Comparison of ENCODE assay signal across 17 cellular contexts in the genomic region with DNA sequence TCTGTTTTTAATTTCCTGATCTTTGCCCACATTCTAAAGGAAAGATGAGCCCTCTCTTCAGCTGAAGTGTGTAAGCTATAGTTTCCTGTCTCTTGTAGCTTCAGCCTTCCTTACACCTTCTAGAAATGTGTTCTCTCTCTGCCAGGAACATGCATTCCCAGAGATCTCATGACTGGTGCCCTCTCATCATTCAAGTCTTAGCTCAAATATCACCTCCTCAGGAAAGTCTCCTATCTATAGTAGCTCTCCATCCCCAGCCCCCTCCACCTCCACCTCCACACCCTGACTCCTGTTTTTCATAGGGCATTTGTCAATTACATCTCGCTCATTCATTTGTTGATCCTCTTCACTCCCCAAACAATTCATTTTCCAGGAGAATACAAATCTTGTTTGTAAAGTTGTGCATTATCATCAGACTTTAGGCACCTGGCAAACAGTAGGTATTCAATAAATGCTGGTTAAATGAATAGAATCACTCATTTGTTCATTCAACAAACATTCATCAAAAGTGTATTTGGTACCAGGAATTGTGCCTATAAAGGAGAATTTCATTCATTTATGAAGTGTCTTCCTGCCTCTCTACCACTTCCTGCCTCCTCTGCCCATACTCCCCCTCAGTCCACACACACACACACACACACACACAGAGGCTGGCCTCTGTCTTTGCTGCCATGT.
DNase-seq lines count a peak whose midpoint lies in the region; ATAC-seq and TF ChIP-seq lines count a peak whose summit lies in the region.
"Had no signal": no experiment of that assay in that cellular context is flagged by ENCODE, and none has a peak within 500 bp of the region (broad histone marks: within the 10 kb centered on the region; RNA-seq: fewer than 3 reads in every experiment).

No MANE protein-coding gene starts in this region.

- H2BK5ac ChIP-seq in mesendoderm (ENCODE audit: low read length): no peak overlapping the region

- no peak overlapping the region for H3K56ac ChIP-seq in mesendoderm (ENCODE audit: low read length)

- H3K4me2 ChIP-seq in mesendoderm (ENCODE audit: low read length): no peak overlapping the region

- intact Hi-C loops in stomach (cut with DNase I; ENCODE audit: low total_unique reads): no loop called here

- no peak overlapping the region for H3K4me3 ChIP-seq in RWPE2 (ENCODE audit: severe bottlenecking)
- H3K4me3 ChIP-seq in mesendoderm (ENCODE audit: low read length): no peak overlapping the region
- H3K4me3 ChIP-seq in stomach: no peak overlapping the region

- no peak overlapping the region for H4K8ac ChIP-seq in mesendoderm (ENCODE audit: low read depth, low read length)

- no peak overlapping the region for H4K5ac ChIP-seq in mesendoderm (ENCODE audit: low read length)

- no peak overlapping the region for H3K18ac ChIP-seq in mesendoderm (ENCODE audit: low read length)

- no peak overlapping the region for H3K4me3 Mint-ChIP-seq in HFFc6
- H3K4me3 Mint-ChIP-seq: stimulated activated effector memory CD8-positive, alpha-beta T cell treated with anti-CD3 and anti-CD28 coated beads, Interleukin-12 subunit alpha, Interleukin-12 subunit beta, amount 100 ng/mL, for 72 hours; T-cell had no signal

- H3K23ac ChIP-seq in mesendoderm (ENCODE audit: low read length): no peak overlapping the region

- DNase-seq in HFFc6: no peak
- DNase-seq in RWPE2 (ENCODE audit: low spot score): no peak
- no peak for DNase-seq in mesendoderm
- DNase-seq in stomach: no peak
- no peak for DNase-seq in NCI-H526 treated with DMSO at 0.1 percent for 48 hours (lab: John Stamatoyannopoulos, UW)
- no peak for DNase-seq in SKM-1 (lab: John Stamatoyannopoulos, UW; ENCODE audit: unreplicated experiment)
- DNase-seq: activated CD4-positive, alpha-beta T cell treated with anti-CD3 and anti-CD28 coated beads for 4 hours; activated T-cell treated with anti-CD3 and anti-CD28 coated beads, Interleukin-2, amount 50 U/mL, for 1 hour; dermis blood vessel endothelial cell; GF-D8; H7; midbrain; stimulated activated CD4-positive, alpha-beta T cell treated with anti-CD3 and anti-CD28 coated beads, Interleukin-4, amount 100 ng/mL, for 1 hour; T-cell had no signal

- TF ChIP-seq CTCF in HFFc6 (IDR thresholded peaks at IDR 0.05) (no peak), RWPE2 (IDR thresholded peaks at IDR 0.05; ENCODE audit: poor library complexity, severe bottlenecking) (no peak), stomach (IDR thresholded peaks at IDR 0.05) (no peak)

- no peaks in the 10 kb centered on the region for H3K79me1 ChIP-seq in mesendoderm (ENCODE audit: low read length)

- peak overlapping the region; percentile 31 for H2BK120ac ChIP-seq in mesendoderm (ENCODE audit: low read depth, low read length)

- H3K36me3 Mint-ChIP-seq in HFFc6 (ENCODE audit: low read depth): no peaks in the 10 kb centered on the region; the same call in 1 of the 2 replicates
- H3K36me3 Mint-ChIP-seq: stimulated activated effector memory CD8-positive, alpha-beta T cell treated with anti-CD3 and anti-CD28 coated beads, Interleukin-12 subunit alpha, Interleukin-12 subunit beta, amount 100 ng/mL, for 72 hours; T-cell had no signal

- H3K4me1 ChIP-seq in RWPE2 (ENCODE audit: insufficient read depth, poor library complexity, severe bottlenecking) (peaks cover 15% of the 10 kb centered on the region), mesendoderm (ENCODE audit: control insufficient read depth, low read depth, low read length) (peaks cover 11% of the 10 kb centered on the region), stomach (peaks cover 12 to 31% (median 18%) of the 10 kb centered on the region in 4 donors)

- H3K27me3 ChIP-seq in RWPE2 (ENCODE audit: insufficient read depth, poor library complexity, severe bottlenecking): no peaks in the 10 kb centered on the region
- no peaks in the 10 kb centered on the region for H3K27me3 ChIP-seq in mesendoderm (ENCODE audit: insufficient read depth, low read length, poor library complexity)
- no peaks in the 10 kb centered on the region for H3K27me3 ChIP-seq in stomach

- no peak overlapping the region for H3K9ac ChIP-seq in mesendoderm (ENCODE audit: low read length)

- H3K9me3 ChIP-seq in RWPE2 (ENCODE audit: severe bottlenecking) (no peaks in the 10 kb centered on the region), stomach (no peaks in the 10 kb centered on the region)

- peaks cover 32% of the 10 kb centered on the region for H3K4me1 Mint-ChIP-seq in HFFc6 (ENCODE audit: low read depth)
- H3K4me1 Mint-ChIP-seq: stimulated activated effector memory CD8-positive, alpha-beta T cell treated with anti-CD3 and anti-CD28 coated beads, Interleukin-12 subunit alpha, Interleukin-12 subunit beta, amount 100 ng/mL, for 72 hours; T-cell had no signal

- H3K27ac ChIP-seq in RWPE2 (ENCODE audit: poor library complexity, severe bottlenecking) (peak overlapping the region; percentile 83), mesendoderm (ENCODE audit: low read depth, low read length) (no peak overlapping the region), stomach (peak overlapping the region; percentile 17 to 69 (median 66))

- H2BK15ac ChIP-seq in mesendoderm (replicated peaks; ENCODE audit: low read depth): no peak overlapping the region

- H2AK5ac ChIP-seq in mesendoderm (ENCODE audit: low read length): no peak overlapping the region

- no peaks in the 10 kb centered on the region for H3K79me2 ChIP-seq in mesendoderm (ENCODE audit: control insufficient read depth, insufficient read depth, low read length)

- H3K36me3 ChIP-seq in RWPE2 (ENCODE audit: low read depth) (no peaks in the 10 kb centered on the region), mesendoderm (ENCODE audit: control insufficient read depth, insufficient read depth, low read length) (no peaks in the 10 kb centered on the region), stomach (no peaks in the 10 kb centered on the region)

- WGBS in mesendoderm (ENCODE audit: extremely low coverage, insufficient coverage, low lambda C conversion rate): no CpG with 5 or more reads among the region's 1 CpG
- WGBS in stomach, 5 donors: 90 to 97% (median 93%) methylated on average over 1 of the region's 1 CpG

- H3K9me3 Mint-ChIP-seq in HFFc6: no peaks in the 10 kb centered on the region
- H3K9me3 Mint-ChIP-seq: stimulated activated effector memory CD8-positive, alpha-beta T cell treated with anti-CD3 and anti-CD28 coated beads, Interleukin-12 subunit alpha, Interleukin-12 subunit beta, amount 100 ng/mL, for 72 hours; T-cell had no signal

- peaks cover 2% of the 10 kb centered on the region for H3K27me3 Mint-ChIP-seq in HFFc6 (ENCODE audit: insufficient read depth)

- ATAC-seq in RWPE2 (ENCODE audit: low read depth) (no peak), HG03571 (IDR thresholded peaks at IDR 0.05; ENCODE audit: unreplicated experiment) (no peak), GM21723 (IDR thresholded peaks at IDR 0.05; ENCODE audit: unreplicated experiment) (no peak)
- ATAC-seq: stimulated activated effector memory CD8-positive, alpha-beta T cell treated with anti-CD3 and anti-CD28 coated beads, Interleukin-12 subunit alpha, Interleukin-12 subunit beta, amount 100 ng/mL, for 72 hours; T-cell had no signal

- no peak for TF ChIP-seq POLR2A in stomach (IDR thresholded peaks at IDR 0.05)

- H3K27ac Mint-ChIP-seq in HFFc6: peak overlapping the region; percentile 45; the same call in 1 of the 2 replicates
- H3K27ac Mint-ChIP-seq: stimulated activated effector memory CD8-positive, alpha-beta T cell treated with anti-CD3 and anti-CD28 coated beads, Interleukin-12 subunit alpha, Interleukin-12 subunit beta, amount 100 ng/mL, for 72 hours; T-cell had no signal

- H3K4ac ChIP-seq in mesendoderm (ENCODE audit: low read depth, low read length): no peak overlapping the region

- TF ChIP-seq EP300 in stomach (IDR thresholded peaks at IDR 0.05): no peak
